Comparison of ENCODE assay signal across 8 cellular contexts in genomic region chr4:122826596-122827257, GRCh38. TPM values are rescaled to one million over a fixed set of nuclear protein-coding genes. Genes with fewer than 3 reads are reported as not detected.
DNase-seq lines count a peak whose midpoint lies in the region; ATAC-seq, FAIRE-seq and TF ChIP-seq lines count a peak whose summit lies in the region.

FGF2 (plus strand) TSS chr4:122826831; CDS start chr4:122827175, 344 bp downstream.

- peaks cover 31% of the 10 kb centered on the region for H3K36me3 Mint-ChIP-seq in Calu3 (ENCODE audit: insufficient read depth, unreplicated experiment)
- H3K36me3 Mint-ChIP-seq in activated CD4-positive, alpha-beta T cell treated with anti-CD3 and anti-CD28 coated beads, Interleukin-2, amount 10 ng/mL, durations not matched to agents 7 days and 5 days (ENCODE audit: low read depth): peaks cover 8% of the 10 kb centered on the region

- H3K27ac ChIP-seq in endothelial cell of umbilical vein (ENCODE audit: insufficient read depth, low read depth, low read length) (peak within 1 kb of the TSS; percentile 29), mesendoderm (ENCODE audit: low read depth, low read length) (peak within 1 kb of the TSS; percentile 33), substantia nigra (ENCODE audit: low read depth, low read length, poor library complexity, severe bottlenecking) (peak within 1 kb of the TSS; percentile 24)

- CTCF ChIA-PET in Calu3 (lab: Charles Lee): no interaction called here
- CTCF ChIA-PET in activated CD4-positive, alpha-beta T cell treated with anti-CD3 and anti-CD28 coated beads, Interleukin-2, amount 10 ng/mL, durations not matched to agents 7 days and 5 days (lab: Charles Lee): no interaction called here
- CTCF ChIA-PET in endothelial cell of umbilical vein (lab: Charles Lee): interaction anchor here (1.2 to 2.5 kb wide), 3 partner anchors 69 to 94 kb away, joined by 5 to 13 read pairs (median 12); partner anchors contain the start of gene BBS12

- peak within 1 kb of the TSS; percentile 89 for H3K4me2 ChIP-seq in endothelial cell of umbilical vein (ENCODE audit: insufficient read depth, low read length)
- H3K4me2 ChIP-seq in mesendoderm (ENCODE audit: low read length): peak within 1 kb of the TSS; percentile 68

- ATAC-seq in GM19438 (IDR thresholded peaks at IDR 0.05; ENCODE audit: low read depth, unreplicated experiment) (peak; percentile 21), HG03457 (IDR thresholded peaks at IDR 0.05; ENCODE audit: unreplicated experiment) (peak; percentile 7)

- H3K27me3 ChIP-seq in endothelial cell of umbilical vein (ENCODE audit: control insufficient read depth in 2 of 2, insufficient read depth in 2 of 2, low read length in 2 of 2): no peaks in the 10 kb centered on the region
- H3K27me3 ChIP-seq in mesendoderm (ENCODE audit: insufficient read depth, low read length, poor library complexity): no peaks in the 10 kb centered on the region

- H2AFZ ChIP-seq in endothelial cell of umbilical vein (ENCODE audit: low read depth, low read length): peak within 1 kb of the TSS; percentile 97

- DNase-seq in Calu3 (peak; percentile 44), endothelial cell of umbilical vein (ENCODE audit: low read depth, low spot score) (peak; percentile 68), mesendoderm (peak; percentile 70), substantia nigra (lab: John Stamatoyannopoulos, UW) (peak; percentile 2 to 83 (median 52)), COLO829 (ENCODE audit: low spot score) (no peak)
- no peak for DNase-seq in activated CD4-positive, alpha-beta T cell treated with anti-CD3 and anti-CD28 coated beads, Interleukin-2, amount 10 ng/mL, durations not matched to agents 7 days and 5 days

- peak within 1 kb of the TSS; percentile 94 for H3K56ac ChIP-seq in mesendoderm (ENCODE audit: low read length)

- POLR2A ChIA-PET in activated CD4-positive, alpha-beta T cell treated with anti-CD3 and anti-CD28 coated beads, Interleukin-2, amount 10 ng/mL, durations not matched to agents 7 days and 5 days (lab: Charles Lee): no interaction called here
- POLR2A ChIA-PET in endothelial cell of umbilical vein (lab: Charles Lee): interaction anchor here (1.0 kb wide), 1 partner anchor 95 kb away, joined by 3 read pairs; the partner anchor contains the start of gene NUDT6

- peak within 1 kb of the TSS; percentile 82 for H3K23ac ChIP-seq in mesendoderm (ENCODE audit: low read length)

- H2AK5ac ChIP-seq in mesendoderm (ENCODE audit: low read length): no peak within 1 kb of the TSS

- BruUV-seq in Calu3 (replicated peaks; lab: Mats Ljungman, UMichigan) (no TSS peak), endothelial cell of umbilical vein (replicated peaks; lab: Mats Ljungman, UMichigan) (no TSS peak)

- H3K4me1 ChIP-seq in endothelial cell of umbilical vein (ENCODE audit: control insufficient read depth, extremely low read depth, insufficient read depth, low read length) (peaks cover 8% of the 10 kb centered on the region), mesendoderm (ENCODE audit: control insufficient read depth, low read depth, low read length) (peaks cover 6% of the 10 kb centered on the region)

- H3K18ac ChIP-seq in mesendoderm (ENCODE audit: low read length): peak within 1 kb of the TSS; percentile 100

- TF ChIP-seq POLR2A in endothelial cell of umbilical vein (IDR thresholded peaks at IDR 0.05; ENCODE audit: low read depth, low read length): peak; percentile 68

- H2BK15ac ChIP-seq in mesendoderm (replicated peaks; ENCODE audit: low read depth): peak within 1 kb of the TSS; percentile 13

- H3K9me1 ChIP-seq in endothelial cell of umbilical vein (replicated peaks; ENCODE audit: control insufficient read depth, extremely low read depth, insufficient read depth, low read length): no peaks in the 10 kb centered on the region

- H3K4me1 Mint-ChIP-seq in Calu3 (ENCODE audit: low read depth, unreplicated experiment): peaks cover 42% of the 10 kb centered on the region
- peaks cover 18% of the 10 kb centered on the region for H3K4me1 Mint-ChIP-seq in activated CD4-positive, alpha-beta T cell treated with anti-CD3 and anti-CD28 coated beads, Interleukin-2, amount 10 ng/mL, durations not matched to agents 7 days and 5 days

- H4K20me1 ChIP-seq in endothelial cell of umbilical vein (replicated peaks; ENCODE audit: control insufficient read depth, extremely low read depth, insufficient read depth, low read length): no peaks in the 10 kb centered on the region

- peak within 1 kb of the TSS; percentile 89 for H3K27ac Mint-ChIP-seq in Calu3 (ENCODE audit: unreplicated experiment)
- no peak within 1 kb of the TSS for H3K27ac Mint-ChIP-seq in activated CD4-positive, alpha-beta T cell treated with anti-CD3 and anti-CD28 coated beads, Interleukin-2, amount 10 ng/mL, durations not matched to agents 7 days and 5 days

- peak within 1 kb of the TSS; percentile 17 for H2BK5ac ChIP-seq in mesendoderm (ENCODE audit: low read length)

- intact Hi-C loops in Calu3 (cut with micrococcal nuclease; ENCODE audit: unreplicated experiment) (loop anchor here (5.0 kb wide), 2 partner anchors 44 to 86 kb away; no protein-coding TSS in a partner anchor), endothelial cell of umbilical vein (cut with micrococcal nuclease) (loop anchor here (1.0 to 2.0 kb wide), 6 partner anchors 28 to 88 kb away; no protein-coding TSS in a partner anchor)

- H3K79me2 ChIP-seq in endothelial cell of umbilical vein (ENCODE audit: control insufficient read depth, insufficient read depth, low read length) (no peaks in the 10 kb centered on the region), mesendoderm (ENCODE audit: control insufficient read depth, insufficient read depth, low read length) (peaks cover 38% of the 10 kb centered on the region)

- no peaks in the 10 kb centered on the region for H3K9me3 Mint-ChIP-seq in Calu3 (ENCODE audit: low read depth, unreplicated experiment)
- no peaks in the 10 kb centered on the region for H3K9me3 Mint-ChIP-seq in activated CD4-positive, alpha-beta T cell treated with anti-CD3 and anti-CD28 coated beads, Interleukin-2, amount 10 ng/mL, durations not matched to agents 7 days and 5 days

- H3K4me3 ChIP-seq in endothelial cell of umbilical vein (replicated peaks in 1 of 3; ENCODE audit: insufficient read depth in 1 of 3, low read depth in 1 of 3, low read length in 3 of 3) (peak within 1 kb of the TSS; percentile 74 to 86 (median 75)), mesendoderm (ENCODE audit: low read length) (peak within 1 kb of the TSS; percentile 81)

- no peak for TF ChIP-seq CTCF in Calu3 (IDR thresholded peaks at IDR 0.05; ENCODE audit: unreplicated experiment)
- TF ChIP-seq CTCF in endothelial cell of umbilical vein (IDR thresholded peaks at IDR 0.05; ENCODE audit: extremely low read depth in 1 of 2, insufficient read depth in 1 of 2, low read depth in 1 of 2, low read length in 2 of 2): no peak

- no peak within 1 kb of the TSS for H4K5ac ChIP-seq in mesendoderm (ENCODE audit: low read length)

- H3K36me3 ChIP-seq in endothelial cell of umbilical vein (ENCODE audit: control insufficient read depth in 2 of 2, extremely low read depth in 1 of 2, insufficient read depth in 2 of 2, low read length in 2 of 2) (no peaks in the 10 kb centered on the region), mesendoderm (ENCODE audit: control insufficient read depth, insufficient read depth, low read length) (no peaks in the 10 kb centered on the region)

- peaks cover 2% of the 10 kb centered on the region for H3K79me1 ChIP-seq in mesendoderm (ENCODE audit: low read length)

- dilution Hi-C loops in endothelial cell of umbilical vein (cut with MboI; ENCODE audit: extremely low pct_ligation_motif_present, low sequenced_read_pairs): no loop called here

- no peaks in the 10 kb centered on the region for H3K9me3 ChIP-seq in endothelial cell of umbilical vein (replicated peaks; ENCODE audit: control insufficient read depth, insufficient read depth, low read length)

- H3K4ac ChIP-seq in mesendoderm (ENCODE audit: low read depth, low read length): peak within 1 kb of the TSS; percentile 97

- peak within 1 kb of the TSS; percentile 59 for H4K8ac ChIP-seq in mesendoderm (ENCODE audit: low read depth, low read length)

- H2BK120ac ChIP-seq in mesendoderm (ENCODE audit: low read depth, low read length): peak within 1 kb of the TSS; percentile 76

- whole genome bisulfite sequencing in mesendoderm (ENCODE audit: extremely low coverage, insufficient coverage, low lambda C conversion rate): no CpG with 5 or more reads among the region's 93 CpGs

- H3K9ac ChIP-seq in endothelial cell of umbilical vein (replicated peaks; ENCODE audit: extremely low read depth, insufficient read depth, low read length) (peak within 1 kb of the TSS; percentile 54), mesendoderm (ENCODE audit: low read length) (peak within 1 kb of the TSS; percentile 87)

- H3K27me3 Mint-ChIP-seq in Calu3 (ENCODE audit: unreplicated experiment): no peaks in the 10 kb centered on the region
- H3K27me3 Mint-ChIP-seq in activated CD4-positive, alpha-beta T cell treated with anti-CD3 and anti-CD28 coated beads, Interleukin-2, amount 10 ng/mL, durations not matched to agents 7 days and 5 days: peaks cover 68% of the 10 kb centered on the region

- no peak for FAIRE-seq in endothelial cell of umbilical vein (lab: Jason Lieb, UNC)

- peak within 1 kb of the TSS; percentile 91 for H3K4me3 Mint-ChIP-seq in Calu3 (ENCODE audit: low read depth, unreplicated experiment)
- H3K4me3 Mint-ChIP-seq in activated CD4-positive, alpha-beta T cell treated with anti-CD3 and anti-CD28 coated beads, Interleukin-2, amount 10 ng/mL, durations not matched to agents 7 days and 5 days: peak within 1 kb of the TSS; percentile 72

TF ChIP-seq in endothelial cell of umbilical vein, 7 proteins besides CTCF, POLR2A, EP300 and RAD21:
- no peak for TF ChIP-seq JUN (IDR thresholded peaks at IDR 0.05; ENCODE audit: borderline replicate concordance, insufficient read depth, insufficient read length, low read depth)
- peak; percentile 62 for TF ChIP-seq POLR2AphosphoS5 (IDR thresholded peaks at IDR 0.05; ENCODE audit: insufficient read depth, low read depth, low read length)

RNA-seq across cellular contexts. Expression of gene FGF2, which starts in this region (rescaled TPM):
- 33.7 and 43.6 TPM in 2 replicates for total RNA-seq in Calu3 (2022)
- total RNA-seq in activated CD4-positive, alpha-beta T cell treated with anti-CD3 and anti-CD28 coated beads, Interleukin-2, amount 10 ng/mL, durations not matched to agents 7 days and 5 days: under 1 TPM in 1 of 2 experiments, not detected in 1; 0.02 TPM
- 16.3 and 23.9 TPM in 2 replicates for total RNA-seq in endothelial cell of umbilical vein
- 3.7 and 4.6 TPM in 2 replicates for polyA plus RNA-seq in endothelial cell of umbilical vein
- 5.0 and 5.3 TPM in 2 replicates for polyA plus RNA-seq in endothelial cell of umbilical vein (2011; cell fraction: cytosol; rRNA removed)
- 5.2 and 8.0 TPM in 2 replicates for polyA plus RNA-seq in endothelial cell of umbilical vein (2011; cell fraction: nucleus; rRNA removed)
- 7.3 and 8.8 TPM in 2 replicates for polyA plus RNA-seq in endothelial cell of umbilical vein (2012)
- polyA minus RNA-seq in endothelial cell of umbilical vein: 11.8 and 17.0 TPM in 2 replicates
- polyA minus RNA-seq in endothelial cell of umbilical vein (2011; cell fraction: cytosol; rRNA and poly(A)+ RNA removed): 8.9 TPM
- 13.7 and 17.8 TPM in 2 replicates for polyA minus RNA-seq in endothelial cell of umbilical vein (2011; cell fraction: nucleus; rRNA and poly(A)+ RNA removed)
- 39.2 TPM for polyA plus RNA-seq in mesendoderm (2013, experiment 1 of 2)
- 41.4 TPM for polyA plus RNA-seq in mesendoderm (2013, experiment 2 of 2)

Comparison
In these comparisons a context has a peak if more than half of its experiments do, and no peak if none do; other contexts are left out.
1. RNA of gene FGF2 (total RNA-seq): 33.7 to 43.6 TPM in Calu3 and 16.3 to 23.9 TPM in endothelial cell of umbilical vein; 0.02 TPM in activated CD4-positive, alpha-beta T cell treated with anti-CD3 and anti-CD28 coated beads, Interleukin-2, amount 10 ng/mL, durations not matched to agents 7 days and 5 days; every median in the first group is over 10 times any median in the second.
2. DNase-seq: peak in Calu3 (single experiment), endothelial cell of umbilical vein (single experiment), mesendoderm (single experiment) and substantia nigra (49 of 49); none in activated CD4-positive, alpha-beta T cell treated with anti-CD3 and anti-CD28 coated beads, Interleukin-2, amount 10 ng/mL, durations not matched to agents 7 days and 5 days (single experiment) and COLO829 (single experiment).
3. Peak in every context shown above with its lines, with median percentiles within 50 percentile points of each other: H3K27ac ChIP-seq.